Comparison of ENCODE assay signal across 1 cellular context in genomic region chr9:136656795-136657611, GRCh38.
A peak's percentile ranks its signal among the peaks of the same experiment; 100 is the strongest.
TF ChIP-seq lines count a peak whose summit lies in the region.

No MANE protein-coding gene starts in this region.

TF ChIP-seq in K562, 482 proteins besides CTCF, POLR2A, EP300 and RAD21:
- TF ChIP-seq HEY1 (CRISPR knock-in tag; IDR thresholded peaks at IDR 0.05; ENCODE audit: borderline replicate concordance), result no peak
- no peak for TF ChIP-seq DNMT1 (IDR thresholded peaks at IDR 0.05)
- peak; percentile 26 for TF ChIP-seq HMGN3 (IDR thresholded peaks at IDR 0.05; ENCODE audit: borderline replicate concordance, extremely low read depth, insufficient read length, low read depth, low read length)
- no peak for TF ChIP-seq JUNB (CRISPR knock-in tag; conservative IDR thresholded peaks at IDR 0.05)
- TF ChIP-seq FIP1L1 (IDR thresholded peaks at IDR 0.05; ENCODE audit: low read depth, low read length, poor library complexity, severe bottlenecking), result no peak
- no peak for TF ChIP-seq KLF1 (tag; IDR thresholded peaks at IDR 0.05)
- TF ChIP-seq USF2 (CRISPR knock-in tag; IDR thresholded peaks at IDR 0.05), result peak; percentile 28; the same call in 1 of the 2 replicates
- TF ChIP-seq TFAP4 (CRISPR knock-in tag; IDR thresholded peaks at IDR 0.05; ENCODE audit: borderline replicate concordance), result 0 out of 2 replicates have a peak, but pooled peaks have one; percentile 13
- peak; percentile 91 for TF ChIP-seq ZBTB33 (CRISPR knock-in tag; IDR thresholded peaks at IDR 0.05)
- TF ChIP-seq TFE3 (CRISPR knock-in tag; IDR thresholded peaks at IDR 0.05), result peak; percentile 47
- TF ChIP-seq ELF2 (CRISPR knock-in tag; IDR thresholded peaks at IDR 0.05), result no peak
TF ChIP-seq in K562: peak in this region for 5.
